In the genomic region with DNA sequence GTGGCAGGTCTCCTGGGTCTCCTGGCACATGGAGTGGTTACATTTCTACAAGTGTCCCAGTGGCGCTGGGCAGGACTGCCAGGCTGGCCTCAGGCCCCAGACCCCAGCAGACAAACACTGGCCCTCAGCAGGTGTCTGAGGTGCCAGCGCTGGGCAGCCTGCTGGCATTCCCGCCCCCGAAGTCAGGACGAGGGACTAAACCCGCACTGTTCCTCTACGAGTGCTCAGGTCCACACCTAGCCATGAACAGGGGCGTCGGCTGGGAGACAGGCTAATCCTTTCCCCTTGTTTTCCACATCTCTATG, we compare ENCODE assay signal across 15 cellular contexts. TPM values are rescaled to one million over a fixed set of nuclear protein-coding genes. Genes with fewer than 3 reads are reported as not detected.
DNase-seq lines count a peak whose midpoint lies in the region; ATAC-seq, FAIRE-seq and TF ChIP-seq lines count a peak whose summit lies in the region.
"Had no signal": no experiment of that assay in that cellular context is flagged by ENCODE, and none has a peak within 500 bp of the region (broad histone marks: within the 10 kb centered on the region; RNA-seq: fewer than 3 reads in every experiment).

No MANE protein-coding gene starts in this region.

- H3K36me3 ChIP-seq in H1 (ENCODE audit: control insufficient read depth in 2 of 4, insufficient read depth in 4 of 4, low read length in 3 of 4) (no peaks in the 10 kb centered on the region), upper lobe of left lung (no peaks in the 10 kb centered on the region)
- no peaks in the 10 kb centered on the region for H3K36me3 ChIP-seq in naive thymus-derived CD4-positive, alpha-beta T cell (ENCODE audit: control insufficient read depth in 2 of 3, insufficient read depth in 3 of 3, low read length in 3 of 3)
- H3K36me3 ChIP-seq: gastroesophageal sphincter had no signal

- H3K4me1 Mint-ChIP-seq in naive thymus-derived CD4-positive, alpha-beta T cell: peaks cover 16 to 47% (median 40%) of the 10 kb centered on the region in 7 donors

- no peaks in the 10 kb centered on the region for H3K79me2 ChIP-seq in H1 (ENCODE audit: control insufficient read depth in 1 of 2, insufficient read depth in 2 of 2, low read length in 2 of 2)

- H2BK20ac ChIP-seq in H1 (ENCODE audit: low read length): no peak overlapping the region

- no peak overlapping the region for H4K91ac ChIP-seq in H1 (replicated peaks; ENCODE audit: insufficient read length, low read length)

- H2BK15ac ChIP-seq in H1 (ENCODE audit: low read length): no peak overlapping the region

- CTCF ChIA-PET in H1 (lab: Charles Lee; ENCODE audit: partially characterized antibody): interaction anchor here (0.9 to 3.7 kb wide), 2 partner anchors 9 to 12 kb away, joined by 3 to 11 read pairs; partner anchors contain the start of gene SNED1
- CTCF ChIA-PET in naive thymus-derived CD4-positive, alpha-beta T cell (lab: Charles Lee): no interaction called here

- H3K4me3 Mint-ChIP-seq in naive thymus-derived CD4-positive, alpha-beta T cell: peak overlapping the region in 3 of 10 donors; percentile 29 to 73 (median 59)
- H3K4me3 Mint-ChIP-seq: nephron progenitor cell had no signal

- no peak overlapping the region for H3K4ac ChIP-seq in H1 (replicated peaks; ENCODE audit: insufficient read length, low read depth, low read length)

- no peak overlapping the region for H2AFZ ChIP-seq in H1 (ENCODE audit: low read length)

- intact Hi-C loops in Right ventricle myocardium superior (cut with DNase I): no loop called here
- intact Hi-C loops in left cardiac atrium (cut with DNase I): no loop called here
- intact Hi-C loops in naive thymus-derived CD4-positive, alpha-beta T cell (cut with micrococcal nuclease): loop anchor here in 1 of 2 donors (5.0 to 10.0 kb wide), 3 partner anchors 36 to 206 kb away; no protein-coding TSS in a partner anchor

- peak overlapping the region; percentile 75; the same call in 1 of the 2 replicates for H2BK12ac ChIP-seq in H1 (ENCODE audit: low read depth, low read length)

- no peak for FAIRE-seq in H1 (lab: Jason Lieb, UNC)

- H3K4me3 ChIP-seq in H1 (ENCODE audit: extremely low read depth in 1 of 4, insufficient read depth in 2 of 4, low read depth in 3 of 4, low read length in 4 of 4) (no peak overlapping the region), upper lobe of left lung (no peak overlapping the region)
- H3K4me3 ChIP-seq in naive thymus-derived CD4-positive, alpha-beta T cell (ENCODE audit: low read length): no peak overlapping the region
- H3K4me3 ChIP-seq: gastroesophageal sphincter had no signal

- TF ChIP-seq POLR2A in H1 (IDR thresholded peaks at IDR 0.05; ENCODE audit: control extremely low read depth in 1 of 2, low read depth in 2 of 2, low read length in 2 of 2) (no peak), upper lobe of left lung (IDR thresholded peaks at IDR 0.05) (no peak)

- H3K4me2 ChIP-seq in H1 (ENCODE audit: insufficient read depth in 1 of 2, low read depth in 2 of 2, low read length in 2 of 2): no peak overlapping the region

- H3K4me1 ChIP-seq in H1 (replicated peaks in 1 of 4; ENCODE audit: control insufficient read depth in 3 of 4, insufficient read depth in 4 of 4, low read length in 3 of 4) (peaks cover 0 to 19% (median 15%) of the 10 kb centered on the region in 4 experiments; a peak in 6 of 7 replicates), upper lobe of left lung (peaks cover 20 to 26% (median 23%) of the 10 kb centered on the region in 4 donors)
- peaks cover 3 to 36% of the 10 kb centered on the region in 2 donors for H3K4me1 ChIP-seq in naive thymus-derived CD4-positive, alpha-beta T cell (ENCODE audit: control insufficient read depth in 2 of 2, insufficient read depth in 2 of 2, low read length in 2 of 2)

- H3K9ac ChIP-seq in H1 (replicated peaks in 1 of 4; ENCODE audit: extremely low read depth in 1 of 4, low read depth in 3 of 4, low read length in 3 of 4): no peak overlapping the region

- H3K27ac ChIP-seq in H1 (ENCODE audit: low read depth, low read length): no peak overlapping the region
- peak overlapping the region; percentile 54 for H3K27ac ChIP-seq in naive thymus-derived CD4-positive, alpha-beta T cell (ENCODE audit: low read depth, low read length)
- H3K27ac ChIP-seq in upper lobe of left lung: peak overlapping the region in 1 of 4 donors; percentile 13

- H3K23me2 ChIP-seq in H1 (ENCODE audit: low read depth, low read length): peaks cover 2% of the 10 kb centered on the region; the same call in 1 of the 2 replicates

- peak overlapping the region; percentile 19; the same call in 1 of the 2 replicates for H3K18ac ChIP-seq in H1 (ENCODE audit: extremely low read depth, low read length)

- H3K27me3 Mint-ChIP-seq in naive thymus-derived CD4-positive, alpha-beta T cell: peaks cover 0 to 14% (median 0%) of the 10 kb centered on the region in 5 donors

- ATAC-seq in Right ventricle myocardium superior (ENCODE audit: poor library complexity) (no peak), left cardiac atrium (no peak), upper lobe of left lung (ENCODE audit: low FRiP score in 2 of 2) (no peak), GM21526 (IDR thresholded peaks at IDR 0.05; ENCODE audit: low FRiP score, unreplicated experiment) (no peak)
- ATAC-seq in naive thymus-derived CD4-positive, alpha-beta T cell: no peak

- TF ChIP-seq CTCF in H1 (IDR thresholded peaks at IDR 0.05; ENCODE audit: control extremely low read depth in 1 of 3, insufficient read depth in 1 of 3, low read depth in 1 of 3, low read length in 3 of 3) (no peak), upper lobe of left lung (IDR thresholded peaks at IDR 0.05) (no peak)

- DNase-seq in Right ventricle myocardium superior (peak; percentile 30), left cardiac atrium (no peak), H1 (ENCODE audit: low read depth in 1 of 2, low spot score in 2 of 2) (no peak), upper lobe of left lung (peak; percentile 19 to 51), AG20443 (ENCODE audit: low spot score) (no peak), NCI-H345 treated with DMSO at 0.1 percent for 48 hours (lab: John Stamatoyannopoulos, UW; ENCODE audit: unreplicated experiment) (no peak)
- peak in 1 of 9 donors; percentile 4 for DNase-seq in naive thymus-derived CD4-positive, alpha-beta T cell
- DNase-seq: activated effector memory CD4-positive, alpha-beta T cell treated with anti-CD3 and anti-CD28 coated beads, Interleukin-2, amount 50 U/mL, for 16 hours; cortex of kidney; EL; NCI-H1417 treated with DMSO at 0.1 percent for 48 hours; NCI-H2227 treated with DMSO at 0.1 percent for 48 hours; nephron progenitor cell had no signal

- peaks cover 0 to under 1% (median 0%) of the 10 kb centered on the region in 5 donors for H3K36me3 Mint-ChIP-seq in naive thymus-derived CD4-positive, alpha-beta T cell

- no peaks in the 10 kb centered on the region for H3K27me3 ChIP-seq in H1 (replicated peaks in 1 of 4; ENCODE audit: control insufficient read depth in 3 of 4, extremely low read depth in 1 of 4, insufficient read depth in 3 of 4, low read length in 3 of 4)
- H3K27me3 ChIP-seq in naive thymus-derived CD4-positive, alpha-beta T cell (ENCODE audit: control insufficient read depth in 2 of 2, insufficient read depth in 2 of 2, low read length in 2 of 2): no peaks in the 10 kb centered on the region
- no peaks in the 10 kb centered on the region for H3K27me3 ChIP-seq in upper lobe of left lung
- H3K27me3 ChIP-seq: gastroesophageal sphincter had no signal

- H3K9me3 ChIP-seq in H1 (ENCODE audit: insufficient read depth in 2 of 2, low read depth in 1 of 2, low read length in 1 of 2): no peaks in the 10 kb centered on the region; a peak in 1 of 4 replicates
- no peaks in the 10 kb centered on the region for H3K9me3 ChIP-seq in naive thymus-derived CD4-positive, alpha-beta T cell (ENCODE audit: control insufficient read depth in 2 of 3, low read length in 3 of 3)
- H3K9me3 ChIP-seq in upper lobe of left lung: no peaks in the 10 kb centered on the region
- H3K9me3 ChIP-seq: gastroesophageal sphincter had no signal

- H3K23ac ChIP-seq in H1 (ENCODE audit: insufficient read length): no peak overlapping the region

- no peaks in the 10 kb centered on the region for H4K20me1 ChIP-seq in H1 (replicated peaks in 1 of 2; ENCODE audit: control insufficient read depth in 1 of 2, insufficient read depth in 2 of 2, low read length in 2 of 2)

- no peak for TF ChIP-seq RAD21 in H1 (IDR thresholded peaks at IDR 0.05 in 1 of 2, conservative IDR thresholded peaks at IDR 0.05 in 1 of 2; ENCODE audit: low read depth in 2 of 2, low read length in 2 of 2)

- H3K79me1 ChIP-seq in H1 (ENCODE audit: low read depth, low read length): no peaks in the 10 kb centered on the region

- H2BK120ac ChIP-seq in H1 (replicated peaks; ENCODE audit: low read depth, low read length): no peak overlapping the region

- TF ChIP-seq EP300 in H1 (IDR thresholded peaks at IDR 0.05; ENCODE audit: borderline replicate concordance in 1 of 2, low read depth in 2 of 2, low read length in 2 of 2) (no peak), upper lobe of left lung (IDR thresholded peaks at IDR 0.05) (no peak)

- H2BK5ac ChIP-seq in H1 (ENCODE audit: low read depth, low read length): no peak overlapping the region

- H3K27ac Mint-ChIP-seq in naive thymus-derived CD4-positive, alpha-beta T cell: peak overlapping the region in 6 of 9 donors; percentile 19 to 84 (median 62)
- H3K27ac Mint-ChIP-seq: nephron progenitor cell had no signal

- no peak overlapping the region for H4K8ac ChIP-seq in H1 (ENCODE audit: extremely low read depth, insufficient read depth, low read length)

- no peak overlapping the region for H3K56ac ChIP-seq in H1 (replicated peaks; ENCODE audit: insufficient read length, low read depth, low read length)

- H3K14ac ChIP-seq in H1 (ENCODE audit: insufficient read length): no peak overlapping the region

- peaks cover 0 to 1% (median 0%) of the 10 kb centered on the region in 11 donors for H3K9me3 Mint-ChIP-seq in naive thymus-derived CD4-positive, alpha-beta T cell

- WGBS in H1 (ENCODE audit: extremely low coverage in 1 of 2, insufficient coverage in 1 of 2, insufficient read length in 1 of 2, insufficient replicate concordance in 2 of 2, low coverage in 1 of 2, low lambda C conversion rate in 2 of 2, missing lambda C conversion rate in 1 of 2), 2 experiments: 97% methylated on average over 9 of the region's 9 CpGs; no CpG with 5 or more reads in 1 of the 2 experiments
- 83 to 98% methylated on average over 5 to 6 of the region's 9 CpGs for WGBS in upper lobe of left lung, 2 donors

- POLR2A ChIA-PET in H1 (lab: Charles Lee; ENCODE audit: partially characterized antibody): no interaction called here
- POLR2A ChIA-PET in naive thymus-derived CD4-positive, alpha-beta T cell (lab: Charles Lee): interaction anchor here (1.4 to 1.8 kb wide), 2 partner anchors 9 to 139 kb away, joined by 3 to 5 read pairs; partner anchors contain the start of gene PPP1R7

- peak overlapping the region; percentile 10; the same call in 1 of the 2 replicates for H2AK5ac ChIP-seq in H1 (ENCODE audit: low read depth, low read length)

- no peak overlapping the region for H4K5ac ChIP-seq in H1 (ENCODE audit: insufficient read length, low read depth, low read length)

RNA-seq across cellular contexts. Expression of gene SNED1, which starts 12.8 kb away (rescaled TPM):
- 8.0 TPM for total RNA-seq in Right ventricle myocardium superior
- 10 to 100 TPM; 12.2 to 31.9 TPM for total RNA-seq in left cardiac atrium
- total RNA-seq in H1 (2021; fragmentation: NEBNext Ultra II Directional; extraction: Animal tissue kit (Norgen Biotek cat#: 25700)): 1.9 and 2.4 TPM in 2 replicates
- 1.9 and 2.6 TPM in 2 replicates for polyA plus RNA-seq in H1 (2011; rRNA removed)
- 1.7 TPM for polyA plus RNA-seq in H1 (2011; cell fraction: cytosol; rRNA removed)
- polyA plus RNA-seq in H1 (2011; cell fraction: nucleus; rRNA removed): 8.2 TPM
- 1.1 to 1.8 TPM (median 1.6 TPM) in 4 replicates for polyA plus RNA-seq in H1 (2012, experiment 1 of 2)
- polyA plus RNA-seq in H1 (2012, experiment 2 of 2): 0.67 TPM
- 0.95 TPM for polyA plus RNA-seq in H1 (2013, experiment 1 of 2)
- polyA plus RNA-seq in H1 (2013, experiment 2 of 2): 1.0 TPM
- polyA minus RNA-seq in H1 (2011; rRNA and poly(A)+ RNA removed): 3.0 and 3.2 TPM in 2 replicates
- 5.0 TPM for polyA minus RNA-seq in H1 (2011; cell fraction: cytosol; rRNA and poly(A)+ RNA removed)
- 11.6 TPM for polyA minus RNA-seq in H1 (2011; cell fraction: nucleus; rRNA and poly(A)+ RNA removed)
- 100 to 1,000 TPM in 1 of 5 experiments, 10 to 100 TPM in 4; 20.3 to 120 (median 56.3) TPM for total RNA-seq in naive thymus-derived CD4-positive, alpha-beta T cell
- 1 to 10 TPM; 1.0 to 1.4 TPM for polyA plus RNA-seq in naive thymus-derived CD4-positive, alpha-beta T cell
- total RNA-seq in upper lobe of left lung: 100 to 1,000 TPM in 1 of 6 donors, 10 to 100 TPM in 5; 26.0 to 189 (median 38.9) TPM

Comparison
In these comparisons a context has a peak if more than half of its experiments do, and no peak if none do; other contexts are left out.
1. DNase-seq: peak in Right ventricle myocardium superior (single experiment) and upper lobe of left lung (2 of 2); none in left cardiac atrium (single experiment), H1 (0 of 2), AG20443 (single experiment) and NCI-H345 treated with DMSO at 0.1 percent for 48 hours (single experiment).